In the genomic region with DNA sequence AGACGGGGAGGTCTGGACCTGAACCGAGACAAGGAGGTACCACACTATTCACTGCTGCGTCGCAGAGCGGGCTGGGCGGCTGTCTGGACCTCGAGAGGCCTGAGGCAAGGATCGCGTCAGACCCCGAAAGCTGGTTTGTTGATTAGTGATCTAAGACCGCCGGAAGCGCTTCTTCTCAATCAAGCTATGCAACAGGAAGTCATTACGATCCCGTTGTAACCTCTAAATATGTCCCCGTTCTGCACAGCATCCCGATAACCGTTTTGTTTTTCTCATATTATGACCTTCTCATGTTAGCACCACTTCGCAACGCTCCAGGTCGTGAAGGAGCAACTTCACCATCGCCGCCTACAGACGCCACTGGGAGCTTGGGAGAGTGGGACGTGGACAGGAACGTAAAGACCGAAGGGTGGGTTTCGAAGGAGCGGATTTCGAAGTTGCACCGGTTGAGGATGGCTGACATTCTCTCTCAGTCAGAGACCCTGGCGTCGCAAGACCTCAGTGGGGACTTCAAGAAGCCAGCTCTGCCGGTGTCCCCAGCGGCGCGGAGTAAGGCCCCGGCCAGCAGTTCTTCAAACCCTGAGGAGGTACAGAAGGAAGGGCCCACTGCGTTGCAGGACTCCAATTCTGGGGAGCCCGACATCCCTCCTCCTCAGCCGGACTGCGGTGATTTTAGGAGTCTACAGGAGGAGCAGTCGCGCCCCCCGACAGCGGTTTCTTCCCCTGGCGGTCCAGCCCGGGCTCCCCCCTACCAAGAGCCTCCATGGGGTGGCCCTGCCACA, we compare ENCODE assay signal across 8 cellular contexts. TPM values are rescaled to one million over a fixed set of nuclear protein-coding genes. Genes with fewer than 3 reads are reported as not detected.
DNase-seq lines count a peak whose midpoint lies in the region; ATAC-seq lines count a peak whose summit lies in the region.

A gene with protein sequence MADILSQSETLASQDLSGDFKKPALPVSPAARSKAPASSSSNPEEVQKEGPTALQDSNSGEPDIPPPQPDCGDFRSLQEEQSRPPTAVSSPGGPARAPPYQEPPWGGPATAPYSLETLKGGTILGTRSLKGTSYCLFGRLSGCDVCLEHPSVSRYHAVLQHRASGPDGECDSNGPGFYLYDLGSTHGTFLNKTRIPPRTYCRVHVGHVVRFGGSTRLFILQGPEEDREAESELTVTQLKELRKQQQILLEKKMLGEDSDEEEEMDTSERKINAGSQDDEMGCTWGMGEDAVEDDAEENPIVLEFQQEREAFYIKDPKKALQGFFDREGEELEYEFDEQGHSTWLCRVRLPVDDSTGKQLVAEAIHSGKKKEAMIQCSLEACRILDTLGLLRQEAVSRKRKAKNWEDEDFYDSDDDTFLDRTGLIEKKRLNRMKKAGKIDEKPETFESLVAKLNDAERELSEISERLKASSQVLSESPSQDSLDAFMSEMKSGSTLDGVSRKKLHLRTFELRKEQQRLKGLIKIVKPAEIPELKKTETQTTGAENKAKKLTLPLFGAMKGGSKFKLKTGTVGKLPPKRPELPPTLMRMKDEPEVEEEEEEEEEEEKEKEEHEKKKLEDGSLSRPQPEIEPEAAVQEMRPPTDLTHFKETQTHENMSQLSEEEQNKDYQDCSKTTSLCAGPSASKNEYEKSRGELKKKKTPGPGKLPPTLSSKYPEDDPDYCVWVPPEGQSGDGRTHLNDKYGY (plus strand): TSS at position 427 of the 782 bp plus-strand sequence. CDS start 26 bp downstream, at position 453.
A gene with protein sequence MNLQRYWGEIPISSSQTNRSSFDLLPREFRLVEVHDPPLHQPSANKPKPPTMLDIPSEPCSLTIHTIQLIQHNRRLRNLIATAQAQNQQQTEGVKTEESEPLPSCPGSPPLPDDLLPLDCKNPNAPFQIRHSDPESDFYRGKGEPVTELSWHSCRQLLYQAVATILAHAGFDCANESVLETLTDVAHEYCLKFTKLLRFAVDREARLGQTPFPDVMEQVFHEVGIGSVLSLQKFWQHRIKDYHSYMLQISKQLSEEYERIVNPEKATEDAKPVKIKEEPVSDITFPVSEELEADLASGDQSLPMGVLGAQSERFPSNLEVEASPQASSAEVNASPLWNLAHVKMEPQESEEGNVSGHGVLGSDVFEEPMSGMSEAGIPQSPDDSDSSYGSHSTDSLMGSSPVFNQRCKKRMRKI (minus strand): TSS at position 152 of the 782 bp plus-strand sequence. CDS start 1,422 bp downstream, outside the sequence.

- H3K79me1 ChIP-seq in mesenchymal stem cell (replicated peaks; ENCODE audit: low read length, poor library complexity, severe bottlenecking), result peaks cover 13% of the 10 kb centered on the region

- H3K9me3 ChIP-seq in CD4-positive, CD25-positive, alpha-beta regulatory T cell (ENCODE audit: control insufficient read depth in 2 of 2, low read length in 2 of 2), result no peaks in the 10 kb centered on the region
- no peaks in the 10 kb centered on the region for H3K9me3 ChIP-seq in endocrine pancreas (ENCODE audit: control insufficient read depth, low read length)
- no peaks in the 10 kb centered on the region for H3K9me3 ChIP-seq in mesenchymal stem cell (ENCODE audit: control insufficient read depth, low read length)

- H4K8ac ChIP-seq in mesenchymal stem cell (ENCODE audit: low read length), result peak within 1 kb of the TSS; percentile 96

- no peak within 1 kb of the TSS for H2AK5ac ChIP-seq in mesenchymal stem cell (ENCODE audit: low read length, severe bottlenecking)

- under 1% methylated on average over 48 of the region's 48 CpGs for WGBS in mesenchymal stem cell

- peaks cover 26% of the 10 kb centered on the region for H3K4me1 ChIP-seq in CD4-positive, CD25-positive, alpha-beta regulatory T cell (ENCODE audit: control insufficient read depth, insufficient read depth, low read length, poor library complexity, severe bottlenecking)
- H3K4me1 ChIP-seq in endocrine pancreas (ENCODE audit: control insufficient read depth, insufficient read depth, low read length) (peaks cover 39% of the 10 kb centered on the region), mesenchymal stem cell (ENCODE audit: control insufficient read depth, insufficient read depth, low read depth, low read length) (peaks cover 5% of the 10 kb centered on the region)

- no peak within 1 kb of the TSS for H3K14ac ChIP-seq in mesenchymal stem cell (ENCODE audit: low read length in 2 of 2)

- peaks cover 33% of the 10 kb centered on the region for H3K36me3 Mint-ChIP-seq in CD4-positive, CD25-positive, alpha-beta regulatory T cell

- H3K4me3 Mint-ChIP-seq in CD4-positive, CD25-positive, alpha-beta regulatory T cell, result peak within 1 kb of the TSS; percentile 90 to 100 (median 98)

- peaks cover 39% of the 10 kb centered on the region for H3K36me3 ChIP-seq in CD4-positive, CD25-positive, alpha-beta regulatory T cell (ENCODE audit: control insufficient read depth, insufficient read depth, low read length)
- no peaks in the 10 kb centered on the region for H3K36me3 ChIP-seq in endocrine pancreas (ENCODE audit: control insufficient read depth, insufficient read depth, low read length)
- peaks cover 13 to 56% of the 10 kb centered on the region in 2 experiments for H3K36me3 ChIP-seq in mesenchymal stem cell (ENCODE audit: control insufficient read depth in 1 of 2, insufficient read depth in 2 of 2, low read depth in 1 of 2, low read length in 2 of 2)

- H3K27me3 ChIP-seq in CD4-positive, CD25-positive, alpha-beta regulatory T cell (ENCODE audit: control insufficient read depth, insufficient read depth, low read length), result no peaks in the 10 kb centered on the region
- H3K27me3 ChIP-seq in endocrine pancreas (ENCODE audit: control insufficient read depth, insufficient read depth, low read length) (no peaks in the 10 kb centered on the region), mesenchymal stem cell (ENCODE audit: control insufficient read depth in 1 of 2, insufficient read depth in 1 of 2, low read length in 2 of 2) (no peaks in the 10 kb centered on the region)

- peak within 1 kb of the TSS; percentile 74 to 88 for H3K18ac ChIP-seq in mesenchymal stem cell (ENCODE audit: low read depth in 1 of 2, low read length in 2 of 2)

- no peaks in the 10 kb centered on the region for H3K9me3 Mint-ChIP-seq in CD4-positive, CD25-positive, alpha-beta regulatory T cell

- peak within 1 kb of the TSS; percentile 82 for H2BK15ac ChIP-seq in mesenchymal stem cell (ENCODE audit: low read depth, poor library complexity, severe bottlenecking)

- peak within 1 kb of the TSS; percentile 62 to 82 for H3K4ac ChIP-seq in mesenchymal stem cell (ENCODE audit: low read depth in 1 of 2, low read length in 2 of 2)

- H3K4me2 ChIP-seq in mesenchymal stem cell (ENCODE audit: low read length, poor library complexity, severe bottlenecking), result peak within 1 kb of the TSS; percentile 65

- peak within 1 kb of the TSS; percentile 23 for H2BK120ac ChIP-seq in mesenchymal stem cell (ENCODE audit: low read depth, low read length)

- H3K27me3 Mint-ChIP-seq in CD4-positive, CD25-positive, alpha-beta regulatory T cell, result peaks cover 4% of the 10 kb centered on the region

- H4K91ac ChIP-seq in mesenchymal stem cell (ENCODE audit: low read length), result peak within 1 kb of the TSS; percentile 87

- ATAC-seq in CD4-positive, CD25-positive, alpha-beta regulatory T cell (ENCODE audit: low read depth in 2 of 2), result peak; percentile 73 to 76
- ATAC-seq in GM19463 (IDR thresholded peaks at IDR 0.05; ENCODE audit: unreplicated experiment), result peak; percentile 78

- peak within 1 kb of the TSS; percentile 83 for H2BK5ac ChIP-seq in mesenchymal stem cell (ENCODE audit: low read depth, low read length, poor library complexity, severe bottlenecking)

- H3K27ac ChIP-seq in CD4-positive, CD25-positive, alpha-beta regulatory T cell (ENCODE audit: insufficient read depth, low read length, poor library complexity, severe bottlenecking), result peak within 1 kb of the TSS; percentile 93
- H3K27ac ChIP-seq in mesenchymal stem cell (ENCODE audit: low read length, poor library complexity, severe bottlenecking), result peak within 1 kb of the TSS; percentile 92

- peak within 1 kb of the TSS; percentile 85 for H2AFZ ChIP-seq in mesenchymal stem cell (ENCODE audit: low read depth, low read length)

- H3K27ac Mint-ChIP-seq in CD4-positive, CD25-positive, alpha-beta regulatory T cell, result peak within 1 kb of the TSS; percentile 99 to 100 (median 99)

- H3K9ac ChIP-seq in endocrine pancreas (ENCODE audit: control insufficient read depth, insufficient read depth, low read length) (peak within 1 kb of the TSS; percentile 70), mesenchymal stem cell (ENCODE audit: low read length) (peak within 1 kb of the TSS; percentile 97)

- DNase-seq in CD4-positive, CD25-positive, alpha-beta regulatory T cell, result peak; percentile 66 to 91 (median 87)
- DNase-seq in HT-29 (ENCODE audit: low spot score), result peak; percentile 90
- DNase-seq in NOMO-1 treated with DMSO at 0.1 percent for 48 hours (lab: John Stamatoyannopoulos, UW; ENCODE audit: unreplicated experiment), result peak; percentile 74
- DNase-seq in activated CD8-positive, alpha-beta memory T cell treated with anti-CD3 and anti-CD28 coated beads for 4 hours (ENCODE audit: low read depth in 2 of 2), result peak; percentile 40 to 48
- DNase-seq in mesenchymal stem cell, result peak; percentile 94
- DNase-seq in stimulated activated CD8-positive, alpha-beta memory T cell treated with anti-CD3 and anti-CD28 coated beads, Interleukin-12 subunit alpha, Interleukin-12 subunit beta, amount 100 ng/mL, for 4 hours (ENCODE audit: low read depth), result peak; percentile 60

- H2BK12ac ChIP-seq in mesenchymal stem cell (ENCODE audit: low read length in 2 of 2), result peak within 1 kb of the TSS in 1 of 2 experiments; percentile 2

- H3K4me1 Mint-ChIP-seq in CD4-positive, CD25-positive, alpha-beta regulatory T cell, result peaks cover 23 to 68% (median 51%) of the 10 kb centered on the region in 4 donors

- peak within 1 kb of the TSS; percentile 98 for H3K4me3 ChIP-seq in CD4-positive, CD25-positive, alpha-beta regulatory T cell (ENCODE audit: low read depth, low read length)
- H3K4me3 ChIP-seq in endocrine pancreas (ENCODE audit: control insufficient read depth, insufficient read depth, low read length) (peak within 1 kb of the TSS; percentile 60), mesenchymal stem cell (ENCODE audit: insufficient read depth in 1 of 2, low read depth in 1 of 2, low read length in 2 of 2) (peak within 1 kb of the TSS; percentile 81 to 94)

- no peak within 1 kb of the TSS for H3K23ac ChIP-seq in mesenchymal stem cell (ENCODE audit: low read length in 2 of 2)

RNA-seq across cellular contexts. Expression of the first gene that starts in this region (rescaled TPM):
- total RNA-seq in CD4-positive, CD25-positive, alpha-beta regulatory T cell, result 20.8 TPM
- polyA plus RNA-seq in CD4-positive, CD25-positive, alpha-beta regulatory T cell, result 10 to 100 TPM; 25.2 to 28.3 (median 26.7) TPM
- total RNA-seq in HT-29 (2014; rRNA removed; shearing (Covaris generic)), result 20.9 and 22.2 TPM in 2 replicates
- 21.1 TPM for polyA plus RNA-seq in mesenchymal stem cell (2013, experiment 1 of 2)
- 20.7 TPM for polyA plus RNA-seq in mesenchymal stem cell (2013, experiment 2 of 2)

RNA-seq across cellular contexts. Expression of the second gene that starts in this region (rescaled TPM):
- total RNA-seq in CD4-positive, CD25-positive, alpha-beta regulatory T cell, result 51.4 TPM
- polyA plus RNA-seq in CD4-positive, CD25-positive, alpha-beta regulatory T cell, result 10 to 100 TPM; 18.3 to 23.9 (median 20.9) TPM
- total RNA-seq in HT-29 (2014; rRNA removed; shearing (Covaris generic)), result 21.4 and 22.9 TPM in 2 replicates
- polyA plus RNA-seq in mesenchymal stem cell (2013, experiment 1 of 2), result 25.1 TPM
- 25.0 TPM for polyA plus RNA-seq in mesenchymal stem cell (2013, experiment 2 of 2)

Comparison
In these comparisons a context has a peak if more than half of its experiments do, and no peak if none do; other contexts are left out.
1. Peak in every context shown above with its lines: DNase-seq, ATAC-seq, H3K4me3 ChIP-seq and H3K27ac ChIP-seq.
2. DNase-seq: peak in every context shown above with its lines; median percentile 94 in mesenchymal stem cell; 90 in HT-29; 87 in CD4-positive, CD25-positive, alpha-beta regulatory T cell; 74 in NOMO-1 treated with DMSO at 0.1 percent for 48 hours; 60 in stimulated activated CD8-positive, alpha-beta memory T cell treated with anti-CD3 and anti-CD28 coated beads, Interleukin-12 subunit alpha, Interleukin-12 subunit beta, amount 100 ng/mL, for 4 hours; 44 in activated CD8-positive, alpha-beta memory T cell treated with anti-CD3 and anti-CD28 coated beads for 4 hours.